28 cellular contexts compared by ENCODE assay signal in genomic region chr12:74431821-74432220, GRCh38.
DNase-seq lines count a peak whose midpoint lies in the region; ATAC-seq, FAIRE-seq and TF ChIP-seq lines count a peak whose summit lies in the region.
"Had no signal": no experiment of that assay in that cellular context is flagged by ENCODE, and none has a peak within 500 bp of the region (broad histone marks: within the 10 kb centered on the region; RNA-seq: fewer than 3 reads in every experiment).

No MANE protein-coding gene starts in this region.

- no peak for TF ChIP-seq RAD21 in K562 (CRISPR knock-in tag; conservative IDR thresholded peaks at IDR 0.05 in 1 of 2, IDR thresholded peaks at IDR 0.05 in 1 of 2)

- no peak for TF ChIP-seq POLR2A in K562 (conservative IDR thresholded peaks at IDR 0.05)

- no peaks in the 10 kb centered on the region for H3K79me2 ChIP-seq in K562 (ENCODE audit: control insufficient read depth, insufficient read depth, low read length)

- no peak overlapping the region for H2BK5ac ChIP-seq in mesenchymal stem cell (ENCODE audit: low read depth, low read length, poor library complexity, severe bottlenecking)

- H3K79me1 ChIP-seq in mesenchymal stem cell (replicated peaks; ENCODE audit: low read length, poor library complexity, severe bottlenecking), result no peaks in the 10 kb centered on the region

- H3K23ac ChIP-seq in mesenchymal stem cell (ENCODE audit: low read length in 2 of 2), result no peak overlapping the region

- TF ChIP-seq CTCF in K562 (IDR thresholded peaks at IDR 0.05 in 2 of 3, conservative IDR thresholded peaks at IDR 0.05 in 1 of 3; ENCODE audit: insufficient read depth in 2 of 3, low read depth in 1 of 3, low read length in 3 of 3), result no peak

- no peak overlapping the region for H3K27ac ChIP-seq in K562 (ENCODE audit: extremely low read depth, low read depth, low read length)
- H3K27ac ChIP-seq in mesenchymal stem cell (ENCODE audit: low read length, poor library complexity, severe bottlenecking), result no peak overlapping the region
- H3K27ac ChIP-seq: SK-N-MC had no signal

- H3K9me3 ChIP-seq in K562 (replicated peaks; ENCODE audit: control insufficient read depth, insufficient read depth, low read depth, low read length), result no peaks in the 10 kb centered on the region
- no peaks in the 10 kb centered on the region for H3K9me3 ChIP-seq in mesenchymal stem cell (ENCODE audit: control insufficient read depth, low read length)
- H3K9me3 ChIP-seq: MG63 had no signal

- WGBS in K562 (ENCODE audit: insufficient coverage, low coverage, missing lambda C conversion rate), result 0% methylated on average over 1 of the region's 1 CpG
- 66% methylated on average over 1 of the region's 1 CpG for WGBS in mesenchymal stem cell

- no peak overlapping the region for H3K4me3 ChIP-seq in K562
- no peak overlapping the region for H3K4me3 ChIP-seq in mesenchymal stem cell (ENCODE audit: insufficient read depth in 1 of 2, low read depth in 1 of 2, low read length in 2 of 2)
- H3K4me3 ChIP-seq: GM12878, MG63, SK-N-MC had no signal

- DNase-seq in Daoy (ENCODE audit: low read depth) (peak; percentile 18), HS-5 (ENCODE audit: low read depth) (peak; percentile 32), K562 (ENCODE audit: extremely low read depth in 1 of 4, low spot score in 3 of 4) (no peak), mesenchymal stem cell (peak; percentile 36), EL (no peak), GOT3 (lab: John Stamatoyannopoulos, UW) (no peak)
- DNase-seq in stimulated activated CD4-positive, alpha-beta T cell treated with anti-CD3 and anti-CD28 coated beads, Interleukin-4, amount 100 ng/mL, for 4 hours, result no peak
- DNase-seq: C1 segment of cervical spinal cord; Calu3; CD8-positive, alpha-beta memory T cell; GDM1; KG1; MG63; NCI-H1048; NCI-H1417 treated with DMSO at 0.1 percent for 48 hours; NCI-H1694 treated with DMSO at 0.1 percent for 48 hours; NCI-H2081 treated with DMSO at 0.1 percent for 48 hours; NCI-H2171; NCI-H226; NCI-H510A; NCI-H69; SIG-M5 had no signal

- no peaks in the 10 kb centered on the region for H4K20me1 ChIP-seq in K562 (replicated peaks; ENCODE audit: control insufficient read depth, insufficient read depth, low read length)

- H2BK15ac ChIP-seq in mesenchymal stem cell (ENCODE audit: low read depth, poor library complexity, severe bottlenecking), result no peak overlapping the region

- no peak overlapping the region for H2AFZ ChIP-seq in K562 (ENCODE audit: low read depth, low read length)
- H2AFZ ChIP-seq in mesenchymal stem cell (ENCODE audit: low read depth, low read length), result no peak overlapping the region

- H2BK12ac ChIP-seq in mesenchymal stem cell (ENCODE audit: low read length in 2 of 2), result no peak overlapping the region

- H3K27me3 ChIP-seq in K562 (ENCODE audit: control insufficient read depth in 2 of 2, insufficient read depth in 2 of 2, low read length in 2 of 2), result no peaks in the 10 kb centered on the region
- no peaks in the 10 kb centered on the region for H3K27me3 ChIP-seq in mesenchymal stem cell (ENCODE audit: control insufficient read depth in 1 of 2, insufficient read depth in 1 of 2, low read length in 2 of 2)
- H3K27me3 ChIP-seq: MG63 had no signal

- no peak for ATAC-seq in K562
- ATAC-seq: GM12878, HCT116, Panc1 had no signal

- no peak overlapping the region for H4K91ac ChIP-seq in mesenchymal stem cell (ENCODE audit: low read length)

- BruUV-seq in K562 (replicated peaks; lab: Mats Ljungman, UMichigan), result no TSS peak

- H3K18ac ChIP-seq in mesenchymal stem cell (ENCODE audit: low read depth in 1 of 2, low read length in 2 of 2), result no peak overlapping the region

- CTCF ChIA-PET in K562 (lab: Yijun Ruan, JAX; ENCODE audit: low intra/inter-chr PET ratio), result no interaction called here

- no peak overlapping the region for H2AK5ac ChIP-seq in mesenchymal stem cell (ENCODE audit: low read length, severe bottlenecking)

- no peak overlapping the region for H4K8ac ChIP-seq in mesenchymal stem cell (ENCODE audit: low read length)

- no peaks in the 10 kb centered on the region for H3K9me1 ChIP-seq in K562 (ENCODE audit: control insufficient read depth, insufficient read depth, low read length)

- in situ Hi-C loops in K562 (cut with MboI), result no loop called here

- intact Hi-C loops in K562 (cut with micrococcal nuclease), result no loop called here

- H3K9ac ChIP-seq in K562 (ENCODE audit: insufficient read depth in 1 of 2, low read depth in 2 of 2, low read length in 2 of 2), result no peak overlapping the region
- no peak overlapping the region for H3K9ac ChIP-seq in mesenchymal stem cell (ENCODE audit: low read length)

- no peaks in the 10 kb centered on the region for H3K36me3 ChIP-seq in K562 (ENCODE audit: control insufficient read depth, insufficient read depth, low read length)
- no peaks in the 10 kb centered on the region for H3K36me3 ChIP-seq in mesenchymal stem cell (ENCODE audit: control insufficient read depth in 1 of 2, insufficient read depth in 2 of 2, low read depth in 1 of 2, low read length in 2 of 2)
- H3K36me3 ChIP-seq: MG63 had no signal

- H2BK120ac ChIP-seq in mesenchymal stem cell (ENCODE audit: low read depth, low read length), result no peak overlapping the region

- POLR2A ChIA-PET in K562 (lab: Yijun Ruan, JAX), result no interaction called here

- no peak for FAIRE-seq in K562 (lab: Jason Lieb, UNC)
- FAIRE-seq: GM12878, H1, HTR-8/SVneo had no signal

- no peaks in the 10 kb centered on the region for H3K4me1 ChIP-seq in K562 (replicated peaks in 1 of 2; ENCODE audit: control insufficient read depth in 2 of 2, insufficient read depth in 2 of 2, low read length in 2 of 2)
- no peaks in the 10 kb centered on the region for H3K4me1 ChIP-seq in mesenchymal stem cell (ENCODE audit: control insufficient read depth, insufficient read depth, low read depth, low read length)

- H3K14ac ChIP-seq in mesenchymal stem cell (ENCODE audit: low read length in 2 of 2), result no peak overlapping the region

- TF ChIP-seq EP300 in K562 (IDR thresholded peaks at IDR 0.05; ENCODE audit: low read length), result no peak

- H3K4ac ChIP-seq in mesenchymal stem cell (ENCODE audit: low read depth in 1 of 2, low read length in 2 of 2), result no peak overlapping the region

- H3K4me2 ChIP-seq in K562 (ENCODE audit: insufficient read depth, low read length) (no peak overlapping the region), mesenchymal stem cell (ENCODE audit: low read length, poor library complexity, severe bottlenecking) (no peak overlapping the region)

TF ChIP-seq in K562, 482 proteins besides CTCF, POLR2A, EP300 and RAD21:
- no peak for TF ChIP-seq PBX2 (CRISPR knock-in tag; IDR thresholded peaks at IDR 0.05; ENCODE audit: low read depth)
- 0 out of 2 replicates have a peak, but pooled peaks have one; percentile 16 for TF ChIP-seq PBX2 (tag; conservative IDR thresholded peaks at IDR 0.05; ENCODE audit: low read depth)
- TF ChIP-seq ATF3 (IDR thresholded peaks at IDR 0.05), result peak; percentile 44
- TF ChIP-seq ATF3 (CRISPR knock-in tag; conservative IDR thresholded peaks at IDR 0.05), result no peak
- no peak for TF ChIP-seq CAMTA2 (CRISPR knock-in tag; conservative IDR thresholded peaks at IDR 0.05)
TF ChIP-seq in K562: peak in this region for 2.

Comparison
In these comparisons a context has a peak if more than half of its experiments do, and no peak if none do; other contexts are left out.
1. DNase-seq: peak in Daoy (single experiment), HS-5 (single experiment) and mesenchymal stem cell (single experiment); none in K562 (0 of 4), stimulated activated CD4-positive, alpha-beta T cell treated with anti-CD3 and anti-CD28 coated beads, Interleukin-4, amount 100 ng/mL, for 4 hours (0 of 2), EL (single experiment) and GOT3 (single experiment).